Comparison of ENCODE assay signal across 17 cellular contexts in the genomic region with DNA sequence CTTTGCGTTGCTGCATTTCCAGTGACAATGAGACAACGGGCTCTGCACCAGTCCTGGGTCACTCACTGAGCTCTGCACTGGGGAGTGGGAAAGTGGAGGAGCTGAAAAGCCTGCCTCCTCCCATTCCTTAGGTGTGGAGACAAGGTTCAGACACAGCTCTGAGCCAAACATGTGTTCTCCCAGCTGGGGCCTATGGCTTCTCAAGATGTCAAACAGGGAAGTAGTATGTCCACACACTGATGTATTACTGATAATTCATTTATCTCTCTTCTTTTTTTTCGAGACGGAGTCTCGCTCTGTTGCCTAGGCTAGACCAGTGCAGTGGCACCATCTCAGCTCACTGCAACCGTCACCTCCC.
"Had no signal": no experiment of that assay in that cellular context is flagged by ENCODE, and none has a peak within 500 bp of the region (broad histone marks: within the 10 kb centered on the region; RNA-seq: fewer than 3 reads in every experiment).

No MANE protein-coding gene starts in this region.

- DNase-seq: colonic mucosa; cortex of kidney; effector memory CD4-positive, alpha-beta T cell; foreskin keratinocyte; heart left ventricle; hypothalamus; immature natural killer cell; islet precursor cell; kidney; left lung; left ventricle myocardium superior; lower lobe of right lung; mesenchymal stem cell; naive thymus-derived CD4-positive, alpha-beta T cell had no signal

- ATAC-seq: gastroesophageal sphincter; heart left ventricle; left lung; left ventricle myocardium superior; lower lobe of right lung; naive thymus-derived CD4-positive, alpha-beta T cell had no signal

- H3K4me2 ChIP-seq: hepatocyte had no signal

- H3K79me2 ChIP-seq: hepatocyte had no signal

- H2AFZ ChIP-seq: hepatocyte had no signal

- H3K27ac ChIP-seq: colonic mucosa, esophagus muscularis mucosa, foreskin keratinocyte, gastroesophageal sphincter, heart left ventricle, hepatocyte, left lung, lower lobe of right lung had no signal

- H3K4me1 ChIP-seq: colonic mucosa, foreskin keratinocyte, left lung, lower lobe of right lung had no signal

- H3K4me3 ChIP-seq: colonic mucosa, esophagus muscularis mucosa, gastroesophageal sphincter, heart left ventricle, hepatocyte, left lung, lower lobe of right lung had no signal

- H3K27me3 ChIP-seq: colonic mucosa, esophagus muscularis mucosa, foreskin keratinocyte, gastroesophageal sphincter, heart left ventricle, hepatocyte, left lung had no signal

- H3K36me3 ChIP-seq: colonic mucosa, esophagus muscularis mucosa, gastroesophageal sphincter, heart left ventricle, left lung, lower lobe of right lung had no signal

- H3K9me3 ChIP-seq: colonic mucosa, esophagus muscularis mucosa, gastroesophageal sphincter, heart left ventricle, left lung, lower lobe of right lung had no signal
